In genomic region chr19:19652482-19653295, GRCh38 we compare ENCODE assay signal across 20 cellular contexts. TPM values are rescaled to one million over a fixed set of nuclear protein-coding genes. Genes with fewer than 3 reads are reported as not detected.
A peak's percentile ranks its signal among the peaks of the same experiment; 100 is the strongest.
DNase-seq lines count a peak whose midpoint lies in the region; ATAC-seq and TF ChIP-seq lines count a peak whose summit lies in the region.
"Had no signal": no experiment of that assay in that cellular context is flagged by ENCODE, and none has a peak within 500 bp of the region (broad histone marks: within the 10 kb centered on the region; RNA-seq: fewer than 3 reads in every experiment).

No MANE protein-coding gene starts in this region.

- CTCF ChIA-PET in activated CD8-positive, alpha-beta T cell treated with anti-CD3 and anti-CD28 coated beads, Interleukin-2, amount 10 ng/mL, durations not matched to agents 7 days and 5 days (lab: Charles Lee): interaction anchor here (1.6 kb wide), 1 partner anchor 121 kb away, joined by 7 read pairs; no protein-coding TSS in a partner anchor
- CTCF ChIA-PET in activated CD8-positive, alpha-beta T cell treated with anti-CD3 and anti-CD28 coated beads for 36 hours (lab: Charles Lee): interaction anchor here (1.4 to 2.4 kb wide), 3 partner anchors 9 to 100 kb away, joined by 4 to 9 read pairs (median 5); partner anchors contain the start of gene GMIP

- H3K9me3 Mint-ChIP-seq in activated CD8-positive, alpha-beta T cell treated with anti-CD3 and anti-CD28 coated beads, Interleukin-2, amount 10 ng/mL, durations not matched to agents 7 days and 5 days (ENCODE audit: insufficient read depth): no peaks in the 10 kb centered on the region
- H3K9me3 Mint-ChIP-seq in activated CD8-positive, alpha-beta T cell treated with anti-CD3 and anti-CD28 coated beads for 36 hours: no peaks in the 10 kb centered on the region
- no peaks in the 10 kb centered on the region for H3K9me3 Mint-ChIP-seq in endothelial cell (ENCODE audit: unreplicated experiment)
- no peaks in the 10 kb centered on the region for H3K9me3 Mint-ChIP-seq in stimulated activated effector memory CD8-positive, alpha-beta T cell treated with anti-CD3 and anti-CD28 coated beads, Interleukin-12 subunit alpha, Interleukin-12 subunit beta, amount 100 ng/mL, for 72 hours
- H3K9me3 Mint-ChIP-seq: naive B cell; stimulated activated naive CD8-positive, alpha-beta T cell treated with anti-CD3 and anti-CD28 coated beads, Interleukin-15, Interleukin-2, amounts not matched to agents 100 ng/mL and 50 ng/mL, for 24 hours; type B pancreatic cell had no signal

- H3K27me3 Mint-ChIP-seq in activated CD8-positive, alpha-beta T cell treated with anti-CD3 and anti-CD28 coated beads, Interleukin-2, amount 10 ng/mL, durations not matched to agents 7 days and 5 days (ENCODE audit: low read depth): no peaks in the 10 kb centered on the region
- no peaks in the 10 kb centered on the region for H3K27me3 Mint-ChIP-seq in activated CD8-positive, alpha-beta T cell treated with anti-CD3 and anti-CD28 coated beads for 36 hours
- peaks cover 16% of the 10 kb centered on the region for H3K27me3 Mint-ChIP-seq in endothelial cell (ENCODE audit: unreplicated experiment)
- H3K27me3 Mint-ChIP-seq: naive B cell; stimulated activated naive CD8-positive, alpha-beta T cell treated with anti-CD3 and anti-CD28 coated beads, Interleukin-15, Interleukin-2, amounts not matched to agents 100 ng/mL and 50 ng/mL, for 24 hours; type B pancreatic cell had no signal

- peaks cover 65% of the 10 kb centered on the region for H3K36me3 Mint-ChIP-seq in activated CD8-positive, alpha-beta T cell treated with anti-CD3 and anti-CD28 coated beads, Interleukin-2, amount 10 ng/mL, durations not matched to agents 7 days and 5 days (ENCODE audit: low read depth)
- peaks cover 44% of the 10 kb centered on the region for H3K36me3 Mint-ChIP-seq in activated CD8-positive, alpha-beta T cell treated with anti-CD3 and anti-CD28 coated beads for 36 hours (ENCODE audit: low read depth)
- H3K36me3 Mint-ChIP-seq in endothelial cell (ENCODE audit: low read depth, unreplicated experiment): peaks cover 39% of the 10 kb centered on the region
- H3K36me3 Mint-ChIP-seq in stimulated activated effector memory CD8-positive, alpha-beta T cell treated with anti-CD3 and anti-CD28 coated beads, Interleukin-12 subunit alpha, Interleukin-12 subunit beta, amount 100 ng/mL, for 72 hours: peaks cover 91% of the 10 kb centered on the region

- no peak overlapping the region for H3K4me3 Mint-ChIP-seq in activated CD8-positive, alpha-beta T cell treated with anti-CD3 and anti-CD28 coated beads, Interleukin-2, amount 10 ng/mL, durations not matched to agents 7 days and 5 days
- H3K4me3 Mint-ChIP-seq in activated CD8-positive, alpha-beta T cell treated with anti-CD3 and anti-CD28 coated beads for 36 hours: no peak overlapping the region
- peak overlapping the region; percentile 62 for H3K4me3 Mint-ChIP-seq in endothelial cell (ENCODE audit: unreplicated experiment)
- H3K4me3 Mint-ChIP-seq in stimulated activated effector memory CD8-positive, alpha-beta T cell treated with anti-CD3 and anti-CD28 coated beads, Interleukin-12 subunit alpha, Interleukin-12 subunit beta, amount 100 ng/mL, for 72 hours: no peak overlapping the region
- H3K4me3 Mint-ChIP-seq: naive B cell; stimulated activated naive CD8-positive, alpha-beta T cell treated with anti-CD3 and anti-CD28 coated beads, Interleukin-15, Interleukin-2, amounts not matched to agents 100 ng/mL and 50 ng/mL, for 24 hours; type B pancreatic cell had no signal

- POLR2A ChIA-PET in activated CD8-positive, alpha-beta T cell treated with anti-CD3 and anti-CD28 coated beads, Interleukin-2, amount 10 ng/mL, durations not matched to agents 7 days and 5 days (lab: Charles Lee): interaction anchor here (0.7 to 2.8 kb wide), 3 partner anchors 9 to 13 kb away, joined by 3 to 19 read pairs (median 3); partner anchors contain the start of genes ATP13A1 and GMIP
- POLR2A ChIA-PET in activated CD8-positive, alpha-beta T cell treated with anti-CD3 and anti-CD28 coated beads for 36 hours (lab: Charles Lee): interaction anchor here (1.6 to 3.4 kb wide), 4 partner anchors 9 to 120 kb away, joined by 3 to 23 read pairs (median 6); partner anchors contain the start of genes ATP13A1 and LPAR2

- no peak for DNase-seq in activated CD8-positive, alpha-beta T cell treated with anti-CD3 and anti-CD28 coated beads, Interleukin-2, amount 10 ng/mL, durations not matched to agents 7 days and 5 days
- no peak for DNase-seq in activated CD8-positive, alpha-beta T cell treated with anti-CD3 and anti-CD28 coated beads for 36 hours
- DNase-seq in M059J (ENCODE audit: low read depth) (peak; percentile 57), endothelial cell (ENCODE audit: low spot score) (no peak), kidney tubule cell (ENCODE audit: low spot score) (no peak), GM10266 (ENCODE audit: extremely low spot score) (no peak)
- DNase-seq in stimulated activated effector memory CD8-positive, alpha-beta T cell treated with anti-CD3 and anti-CD28 coated beads, Interleukin-12 subunit alpha, Interleukin-12 subunit beta, amount 100 ng/mL, for 72 hours (ENCODE audit: low spot score in 2 of 2): no peak
- DNase-seq: C1 segment of cervical spinal cord, DMS153, kidney, naive B cell, NCI-H1048, NCI-H2029, NCI-H446 treated with DMSO at 0.1 percent for 48 hours, SW 1271 had no signal

- intact Hi-C loops in activated CD8-positive, alpha-beta T cell treated with anti-CD3 and anti-CD28 coated beads for 36 hours (cut with micrococcal nuclease): no loop called here

- ATAC-seq in activated CD8-positive, alpha-beta T cell treated with anti-CD3 and anti-CD28 coated beads, Interleukin-2, amount 10 ng/mL, durations not matched to agents 7 days and 5 days: no peak
- ATAC-seq in activated CD8-positive, alpha-beta T cell treated with anti-CD3 and anti-CD28 coated beads for 36 hours: no peak
- no peak for ATAC-seq in stimulated activated effector memory CD8-positive, alpha-beta T cell treated with anti-CD3 and anti-CD28 coated beads, Interleukin-12 subunit alpha, Interleukin-12 subunit beta, amount 100 ng/mL, for 72 hours
- no peak for ATAC-seq in HG02938 (IDR thresholded peaks at IDR 0.05; ENCODE audit: unreplicated experiment)
- ATAC-seq: A549, pancreas had no signal

- peak overlapping the region; percentile 21 for H3K27ac Mint-ChIP-seq in activated CD8-positive, alpha-beta T cell treated with anti-CD3 and anti-CD28 coated beads, Interleukin-2, amount 10 ng/mL, durations not matched to agents 7 days and 5 days
- no peak overlapping the region for H3K27ac Mint-ChIP-seq in activated CD8-positive, alpha-beta T cell treated with anti-CD3 and anti-CD28 coated beads for 36 hours
- no peak overlapping the region for H3K27ac Mint-ChIP-seq in endothelial cell (ENCODE audit: unreplicated experiment)
- peak overlapping the region; percentile 86 for H3K27ac Mint-ChIP-seq in stimulated activated effector memory CD8-positive, alpha-beta T cell treated with anti-CD3 and anti-CD28 coated beads, Interleukin-12 subunit alpha, Interleukin-12 subunit beta, amount 100 ng/mL, for 72 hours
- H3K27ac Mint-ChIP-seq: stimulated activated naive CD8-positive, alpha-beta T cell treated with anti-CD3 and anti-CD28 coated beads, Interleukin-15, Interleukin-2, amounts not matched to agents 100 ng/mL and 50 ng/mL, for 24 hours; type B pancreatic cell had no signal

- no peak for TF ChIP-seq CTCF in activated CD8-positive, alpha-beta T cell treated with anti-CD3 and anti-CD28 coated beads for 36 hours (IDR thresholded peaks at IDR 0.05)
- TF ChIP-seq CTCF in endothelial cell (IDR thresholded peaks at IDR 0.05; ENCODE audit: unreplicated experiment) (no peak), GM10266 (IDR thresholded peaks at IDR 0.05; ENCODE audit: control insufficient read depth, insufficient read depth, low read depth, missing control alignments) (no peak)

- no peaks in the 10 kb centered on the region for H3K4me1 Mint-ChIP-seq in activated CD8-positive, alpha-beta T cell treated with anti-CD3 and anti-CD28 coated beads, Interleukin-2, amount 10 ng/mL, durations not matched to agents 7 days and 5 days (ENCODE audit: low read depth)
- peaks cover 3% of the 10 kb centered on the region for H3K4me1 Mint-ChIP-seq in activated CD8-positive, alpha-beta T cell treated with anti-CD3 and anti-CD28 coated beads for 36 hours (ENCODE audit: low read depth)
- no peaks in the 10 kb centered on the region for H3K4me1 Mint-ChIP-seq in endothelial cell (ENCODE audit: unreplicated experiment)
- H3K4me1 Mint-ChIP-seq in stimulated activated effector memory CD8-positive, alpha-beta T cell treated with anti-CD3 and anti-CD28 coated beads, Interleukin-12 subunit alpha, Interleukin-12 subunit beta, amount 100 ng/mL, for 72 hours: peaks cover 14% of the 10 kb centered on the region

RNA-seq across cellular contexts. Expression of gene GMIP, which starts 9.2 kb away (rescaled TPM):
- total RNA-seq in activated CD8-positive, alpha-beta T cell treated with anti-CD3 and anti-CD28 coated beads, Interleukin-2, amount 10 ng/mL, durations not matched to agents 7 days and 5 days: 100 to 1,000 TPM in 1 of 2 experiments, 10 to 100 TPM in 1; 96.7 to 104 TPM
- 10 to 100 TPM; 57.3 to 59.9 TPM for total RNA-seq in activated CD8-positive, alpha-beta T cell treated with anti-CD3 and anti-CD28 coated beads for 36 hours
- total RNA-seq in M059J (2014; rRNA removed; shearing (Covaris generic)): 9.5 and 12.4 TPM in 2 replicates
- total RNA-seq in endothelial cell (ENCODE audit: unreplicated experiment): 18.5 TPM

RNA-seq across cellular contexts. Expression of gene ATP13A1, which starts 10.8 kb away (rescaled TPM):
- total RNA-seq in activated CD8-positive, alpha-beta T cell treated with anti-CD3 and anti-CD28 coated beads, Interleukin-2, amount 10 ng/mL, durations not matched to agents 7 days and 5 days: 10 to 100 TPM; 78.6 to 78.8 TPM
- 10 to 100 TPM; 52.4 to 53.1 TPM for total RNA-seq in activated CD8-positive, alpha-beta T cell treated with anti-CD3 and anti-CD28 coated beads for 36 hours
- total RNA-seq in M059J (2014; rRNA removed; shearing (Covaris generic)): 78.0 and 95.4 TPM in 2 replicates
- 56.7 TPM for total RNA-seq in endothelial cell (ENCODE audit: unreplicated experiment)

RNA-seq across cellular contexts. Expression of gene ZNF101, which starts 15.9 kb away (rescaled TPM):
- 10 to 100 TPM; 74.2 to 87.8 TPM for total RNA-seq in activated CD8-positive, alpha-beta T cell treated with anti-CD3 and anti-CD28 coated beads, Interleukin-2, amount 10 ng/mL, durations not matched to agents 7 days and 5 days
- total RNA-seq in activated CD8-positive, alpha-beta T cell treated with anti-CD3 and anti-CD28 coated beads for 36 hours: 10 to 100 TPM; 82.5 to 85.2 TPM
- total RNA-seq in M059J (2014; rRNA removed; shearing (Covaris generic)): 9.0 and 10.9 TPM in 2 replicates
- total RNA-seq in endothelial cell (ENCODE audit: unreplicated experiment): 29.5 TPM

RNA-seq across cellular contexts. Expression of gene LPAR2, which starts 24.7 kb away (rescaled TPM):
- total RNA-seq in activated CD8-positive, alpha-beta T cell treated with anti-CD3 and anti-CD28 coated beads, Interleukin-2, amount 10 ng/mL, durations not matched to agents 7 days and 5 days: 10 to 100 TPM; 44.8 to 50.8 TPM
- total RNA-seq in activated CD8-positive, alpha-beta T cell treated with anti-CD3 and anti-CD28 coated beads for 36 hours: 10 to 100 TPM; 26.6 to 28.2 TPM
- 5.0 and 7.7 TPM in 2 replicates for total RNA-seq in M059J (2014; rRNA removed; shearing (Covaris generic))
- total RNA-seq in endothelial cell (ENCODE audit: unreplicated experiment): 35.5 TPM

RNA-seq across cellular contexts. Expression of gene PBX4, which starts 34.2 kb away (rescaled TPM):
- 10 to 100 TPM; 33.8 to 34.1 TPM for total RNA-seq in activated CD8-positive, alpha-beta T cell treated with anti-CD3 and anti-CD28 coated beads, Interleukin-2, amount 10 ng/mL, durations not matched to agents 7 days and 5 days
- total RNA-seq in activated CD8-positive, alpha-beta T cell treated with anti-CD3 and anti-CD28 coated beads for 36 hours: 10 to 100 TPM; 13.8 to 15.6 TPM
- total RNA-seq in M059J (2014; rRNA removed; shearing (Covaris generic)): 0.54 and 0.94 TPM in 2 replicates
- 0.82 TPM for total RNA-seq in endothelial cell (ENCODE audit: unreplicated experiment)

Comparison
In these comparisons a context has a peak if more than half of its experiments do, and no peak if none do; other contexts are left out.
1. H3K27ac Mint-ChIP-seq: peak in activated CD8-positive, alpha-beta T cell treated with anti-CD3 and anti-CD28 coated beads, Interleukin-2, amount 10 ng/mL, durations not matched to agents 7 days and 5 days (single experiment) and stimulated activated effector memory CD8-positive, alpha-beta T cell treated with anti-CD3 and anti-CD28 coated beads, Interleukin-12 subunit alpha, Interleukin-12 subunit beta, amount 100 ng/mL, for 72 hours (single experiment); none in activated CD8-positive, alpha-beta T cell treated with anti-CD3 and anti-CD28 coated beads for 36 hours (single experiment) and endothelial cell (single experiment).